In genomic region chr22:31345331-31346254, GRCh38 we compare ENCODE assay signal across 8 cellular contexts. TPM values are rescaled to one million over a fixed set of nuclear protein-coding genes. Genes with fewer than 3 reads are reported as not detected.
DNase-seq lines count a peak whose midpoint lies in the region; ATAC-seq and TF ChIP-seq lines count a peak whose summit lies in the region.

No MANE protein-coding gene starts in this region.

- POLR2A ChIA-PET in A673 (lab: Charles Lee; ENCODE audit: low non-redundant PET) = interaction anchor here (0.6 to 1.3 kb wide), 2 partner anchors 54 to 55 kb away, joined by 4 read pairs; partner anchors contain the start of gene DRG1

- no peak overlapping the region for H3K9ac ChIP-seq in liver (ENCODE audit: low read depth in 1 of 2, low read length in 2 of 2)

- peak; percentile 49 to 63 for TF ChIP-seq RAD21 in liver (IDR thresholded peaks at IDR 0.05)

- peaks cover 21% of the 10 kb centered on the region for H3K36me3 ChIP-seq in A673 (ENCODE audit: insufficient read depth, low read length, poor library complexity, severe bottlenecking)
- peaks cover 4 to 11% (median 7%) of the 10 kb centered on the region in 4 donors for H3K36me3 ChIP-seq in liver (ENCODE audit: control insufficient read depth in 4 of 4, insufficient read depth in 3 of 4, low read depth in 1 of 4, low read length in 3 of 4)

- peak; percentile 83 for TF ChIP-seq CTCF in A673 (conservative IDR thresholded peaks at IDR 0.05; ENCODE audit: low read depth, low read length)
- TF ChIP-seq CTCF in liver (IDR thresholded peaks at IDR 0.05; ENCODE audit: low read depth, low read length, missing input control) = peak; percentile 90

- 7% methylated on average over 126 of the region's 126 CpGs for WGBS in liver

- no peaks in the 10 kb centered on the region for H3K27me3 ChIP-seq in A673 (replicated peaks; ENCODE audit: insufficient read depth, low read depth, low read length, poor library complexity)
- no peaks in the 10 kb centered on the region for H3K27me3 ChIP-seq in liver (ENCODE audit: control insufficient read depth in 4 of 4, insufficient read depth in 4 of 4, low read length in 3 of 4)

- CTCF ChIA-PET in A673 (lab: Charles Lee) = interaction anchor here (0.6 kb wide), 1 partner anchor 471 kb away, joined by 8 read pairs; no protein-coding TSS in a partner anchor

- BruUV-seq in A673 (replicated peaks; lab: Mats Ljungman, UMichigan) = TSS peak; percentile 51

- H3K4me3 ChIP-seq in A673 (ENCODE audit: low read depth, low read length, poor library complexity, severe bottlenecking) (peak overlapping the region; percentile 64), liver (ENCODE audit: low read depth in 1 of 3, low read length in 3 of 3) (peak overlapping the region; percentile 42 to 91 (median 71))

- DNase-seq in A673 (ENCODE audit: low spot score) (peak; percentile 96), NCI-H526 (lab: John Stamatoyannopoulos, UW) (peak; percentile 68 to 95), dedifferentiated amniotic fluid mesenchymal stem cell (ENCODE audit: extremely low spot score) (peak; percentile 59)
- peak; percentile 85 for DNase-seq in activated CD4-positive, alpha-beta T cell treated with anti-CD3 and anti-CD28 coated beads, Interleukin-2, amount 50 U/mL, for 1 hour
- DNase-seq in stimulated activated CD4-positive, alpha-beta T cell treated with anti-CD3 and anti-CD28 coated beads, Interleukin-4, amount 100 ng/mL, for 1 hour = peak; percentile 88

- peak; percentile 53 for TF ChIP-seq POLR2A in GM18526 (IDR thresholded peaks at IDR 0.05; ENCODE audit: extremely low read depth, insufficient read length)

- H3K4me1 ChIP-seq in A673 (ENCODE audit: insufficient read depth, low read length, poor library complexity, severe bottlenecking) (peaks cover 32% of the 10 kb centered on the region), liver (ENCODE audit: control insufficient read depth in 4 of 4, insufficient read depth in 4 of 4, low read length in 3 of 4) (peaks cover 20 to 63% (median 47%) of the 10 kb centered on the region in 4 donors)

- intact Hi-C loops in A673 (cut with micrococcal nuclease; ENCODE audit: unreplicated experiment) = no loop called here

- peak overlapping the region; percentile 90 for H3K27ac ChIP-seq in A673 (ENCODE audit: low read depth, low read length, poor library complexity, severe bottlenecking)
- peak overlapping the region; percentile 52 to 73 for H3K27ac ChIP-seq in liver (ENCODE audit: low read depth in 1 of 2, low read length in 2 of 2)

- ATAC-seq in HG03280 (IDR thresholded peaks at IDR 0.05; ENCODE audit: unreplicated experiment) = peak; percentile 51

- H3K9me3 ChIP-seq in A673 (ENCODE audit: low read depth, low read length, poor library complexity, severe bottlenecking) (no peaks in the 10 kb centered on the region), liver (ENCODE audit: control insufficient read depth in 4 of 4, low read length in 3 of 4) (no peaks in the 10 kb centered on the region)

TF ChIP-seq in liver, 16 proteins besides CTCF, POLR2A, EP300 and RAD21:
- TF ChIP-seq EGR1 (IDR thresholded peaks at IDR 0.05; ENCODE audit: low read depth in 2 of 2) (no peak), HNF4G (IDR thresholded peaks at IDR 0.05) (no peak), GABPA (IDR thresholded peaks at IDR 0.05 in 1 of 2, conservative IDR thresholded peaks at IDR 0.05 in 1 of 2) (no peak), ZBTB33 (IDR thresholded peaks at IDR 0.05) (no peak), HNF4A (conservative IDR thresholded peaks at IDR 0.05) (no peak), JUND (IDR thresholded peaks at IDR 0.05) (no peak), YY1 (IDR thresholded peaks at IDR 0.05) (no peak), MAX (IDR thresholded peaks at IDR 0.05) (no peak), NR2F2 (IDR thresholded peaks at IDR 0.05) (no peak), SP1 (IDR thresholded peaks at IDR 0.05) (no peak), ATF3 (IDR thresholded peaks at IDR 0.05) (no peak), FOXA2 (IDR thresholded peaks at IDR 0.05) (no peak), RXRA (IDR thresholded peaks at IDR 0.05) (no peak)
- TF ChIP-seq, protein P1, sequence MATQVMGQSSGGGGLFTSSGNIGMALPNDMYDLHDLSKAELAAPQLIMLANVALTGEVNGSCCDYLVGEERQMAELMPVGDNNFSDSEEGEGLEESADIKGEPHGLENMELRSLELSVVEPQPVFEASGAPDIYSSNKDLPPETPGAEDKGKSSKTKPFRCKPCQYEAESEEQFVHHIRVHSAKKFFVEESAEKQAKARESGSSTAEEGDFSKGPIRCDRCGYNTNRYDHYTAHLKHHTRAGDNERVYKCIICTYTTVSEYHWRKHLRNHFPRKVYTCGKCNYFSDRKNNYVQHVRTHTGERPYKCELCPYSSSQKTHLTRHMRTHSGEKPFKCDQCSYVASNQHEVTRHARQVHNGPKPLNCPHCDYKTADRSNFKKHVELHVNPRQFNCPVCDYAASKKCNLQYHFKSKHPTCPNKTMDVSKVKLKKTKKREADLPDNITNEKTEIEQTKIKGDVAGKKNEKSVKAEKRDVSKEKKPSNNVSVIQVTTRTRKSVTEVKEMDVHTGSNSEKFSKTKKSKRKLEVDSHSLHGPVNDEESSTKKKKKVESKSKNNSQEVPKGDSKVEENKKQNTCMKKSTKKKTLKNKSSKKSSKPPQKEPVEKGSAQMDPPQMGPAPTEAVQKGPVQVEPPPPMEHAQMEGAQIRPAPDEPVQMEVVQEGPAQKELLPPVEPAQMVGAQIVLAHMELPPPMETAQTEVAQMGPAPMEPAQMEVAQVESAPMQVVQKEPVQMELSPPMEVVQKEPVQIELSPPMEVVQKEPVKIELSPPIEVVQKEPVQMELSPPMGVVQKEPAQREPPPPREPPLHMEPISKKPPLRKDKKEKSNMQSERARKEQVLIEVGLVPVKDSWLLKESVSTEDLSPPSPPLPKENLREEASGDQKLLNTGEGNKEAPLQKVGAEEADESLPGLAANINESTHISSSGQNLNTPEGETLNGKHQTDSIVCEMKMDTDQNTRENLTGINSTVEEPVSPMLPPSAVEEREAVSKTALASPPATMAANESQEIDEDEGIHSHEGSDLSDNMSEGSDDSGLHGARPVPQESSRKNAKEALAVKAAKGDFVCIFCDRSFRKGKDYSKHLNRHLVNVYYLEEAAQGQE (IDR thresholded peaks at IDR 0.05) = no peak

RNA-seq across cellular contexts. Expression of gene PATZ1, which starts 0.6 kb away (rescaled TPM):
- total RNA-seq in A673 (2021) (53.4 and 58.5 TPM in 2 replicates), liver (10 to 100 TPM; 11.0 to 13.5 TPM)
- polyA plus RNA-seq in liver = 1 to 10 TPM; 3.8 to 9.3 TPM

RNA-seq across cellular contexts. Expression of gene PIK3IP1, which starts 53.3 kb away (rescaled TPM):
- total RNA-seq in A673 (2021) (0.24 and 0.46 TPM in 2 replicates), liver (1 to 10 TPM; 7.3 to 7.8 TPM)
- polyA plus RNA-seq in liver = 1 to 10 TPM; 3.1 to 4.7 TPM

RNA-seq across cellular contexts. Expression of gene DRG1, which starts 53.8 kb away (rescaled TPM):
- 115 and 116 TPM in 2 replicates for total RNA-seq in A673 (2021)
- total RNA-seq in liver = 10 to 100 TPM; 34.7 to 39.7 TPM
- polyA plus RNA-seq in liver = 10 to 100 TPM; 23.1 to 30.2 TPM

Comparison
In these comparisons a context has a peak if more than half of its experiments do, and no peak if none do; other contexts are left out.
1. Peak in every context shown above with its lines: DNase-seq, ATAC-seq, H3K4me3 ChIP-seq and H3K27ac ChIP-seq.